In the genomic region with DNA sequence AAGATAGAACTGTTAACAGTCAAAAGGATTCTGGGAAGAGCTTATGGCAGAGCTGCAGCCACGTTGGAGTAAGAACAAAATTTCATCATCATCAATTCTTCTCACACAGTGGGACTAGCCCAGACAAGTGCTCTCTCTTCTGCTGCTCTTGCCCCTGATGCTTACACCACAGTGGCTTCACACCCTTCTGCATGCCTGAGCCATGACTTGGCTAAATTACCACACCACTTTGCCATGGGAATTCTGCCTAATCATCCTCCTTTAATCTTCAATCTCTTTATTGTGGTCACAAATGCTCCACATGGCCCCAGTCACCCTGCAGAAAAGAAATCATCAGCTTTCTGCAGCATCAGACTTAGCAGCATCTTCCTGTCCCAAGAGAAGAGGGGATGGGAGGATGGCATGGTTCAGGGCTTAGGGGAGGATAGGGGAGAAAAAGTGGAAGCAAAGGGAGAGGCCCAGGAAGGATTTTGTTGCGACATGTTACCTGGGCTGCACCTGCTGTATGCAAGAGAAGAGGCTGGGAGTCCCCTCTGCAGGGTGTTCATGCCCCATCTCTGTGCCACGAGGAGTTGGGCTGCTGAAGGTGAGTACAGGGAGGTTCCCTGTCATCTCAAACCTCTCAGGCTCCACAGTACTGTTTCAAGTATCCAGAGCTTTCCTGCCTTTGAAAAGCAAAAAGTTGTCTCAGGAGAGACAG, we compare ENCODE assay signal across 12 cellular contexts. TPM values are rescaled to one million over a fixed set of nuclear protein-coding genes. Genes with fewer than 3 reads are reported as not detected.
A peak's percentile ranks its signal among the peaks of the same experiment; 100 is the strongest.
DNase-seq lines count a peak whose midpoint lies in the region; ATAC-seq and TF ChIP-seq lines count a peak whose summit lies in the region.
"Had no signal": no experiment of that assay in that cellular context is flagged by ENCODE, and none has a peak within 500 bp of the region (broad histone marks: within the 10 kb centered on the region; RNA-seq: fewer than 3 reads in every experiment).

No MANE protein-coding gene starts in this region.

- DNase-seq in activated CD4-positive, alpha-beta T cell treated with anti-CD3 and anti-CD28 coated beads, Interleukin-2, amount 10 ng/mL, durations not matched to agents 7 days and 5 days: no peak
- no peak for DNase-seq in activated CD4-positive, alpha-beta T cell treated with anti-CD3 and anti-CD28 coated beads for 4 hours
- DNase-seq in fibroblast of villous mesenchyme (ENCODE audit: low read depth): peak; percentile 81
- DNase-seq in ureter (ENCODE audit: low spot score): peak; percentile 75
- DNase-seq in superior temporal gyrus (ENCODE audit: extremely low spot score): no peak
- DNase-seq in mesenteric fat pad (ENCODE audit: low spot score): no peak
- DNase-seq: activated CD4-positive, CD25-positive, alpha-beta regulatory T cell treated with anti-CD3 and anti-CD28 coated beads, Interleukin-2, amount 50 U/mL, for 72 hours; activated naive CD8-positive, alpha-beta T cell treated with anti-CD3 and anti-CD28 coated beads, Interleukin-2, amount 10 ng/mL, durations not matched to agents 7 days and 5 days; heart right ventricle had no signal

- H3K36me3 Mint-ChIP-seq in activated CD4-positive, alpha-beta T cell treated with anti-CD3 and anti-CD28 coated beads, Interleukin-2, amount 10 ng/mL, durations not matched to agents 7 days and 5 days (ENCODE audit: low read depth): peaks cover 3% of the 10 kb centered on the region

- H3K27me3 Mint-ChIP-seq in activated CD4-positive, alpha-beta T cell treated with anti-CD3 and anti-CD28 coated beads, Interleukin-2, amount 10 ng/mL, durations not matched to agents 7 days and 5 days: peaks cover 14% of the 10 kb centered on the region

- no peak for TF ChIP-seq CTCF in fibroblast of villous mesenchyme (IDR thresholded peaks at IDR 0.05; ENCODE audit: insufficient read depth, low read depth, low read length)

- no peak overlapping the region for H3K4me3 ChIP-seq in fibroblast of villous mesenchyme (ENCODE audit: low read depth, low read length)
- H3K4me3 ChIP-seq: heart right ventricle had no signal

- CTCF ChIA-PET in activated CD4-positive, alpha-beta T cell treated with anti-CD3 and anti-CD28 coated beads, Interleukin-2, amount 10 ng/mL, durations not matched to agents 7 days and 5 days (lab: Charles Lee): no interaction called here

- peaks cover 13% of the 10 kb centered on the region for H3K4me1 Mint-ChIP-seq in activated CD4-positive, alpha-beta T cell treated with anti-CD3 and anti-CD28 coated beads, Interleukin-2, amount 10 ng/mL, durations not matched to agents 7 days and 5 days

- POLR2A ChIA-PET in activated CD4-positive, alpha-beta T cell treated with anti-CD3 and anti-CD28 coated beads, Interleukin-2, amount 10 ng/mL, durations not matched to agents 7 days and 5 days (lab: Charles Lee): no interaction called here

- ATAC-seq in SK-N-SH treated with all-trans-retinoic acid at 6 μM for 48 hours (peak; percentile 46), GM21737 (IDR thresholded peaks at IDR 0.05; ENCODE audit: unreplicated experiment) (no peak)

- H3K27ac Mint-ChIP-seq in activated CD4-positive, alpha-beta T cell treated with anti-CD3 and anti-CD28 coated beads, Interleukin-2, amount 10 ng/mL, durations not matched to agents 7 days and 5 days: peak overlapping the region; percentile 10
- H3K27ac Mint-ChIP-seq: activated naive CD8-positive, alpha-beta T cell treated with anti-CD3 and anti-CD28 coated beads, Interleukin-2, amount 10 ng/mL, durations not matched to agents 7 days and 5 days had no signal

- no peak overlapping the region for H3K4me3 Mint-ChIP-seq in activated CD4-positive, alpha-beta T cell treated with anti-CD3 and anti-CD28 coated beads, Interleukin-2, amount 10 ng/mL, durations not matched to agents 7 days and 5 days
- H3K4me3 Mint-ChIP-seq: activated naive CD8-positive, alpha-beta T cell treated with anti-CD3 and anti-CD28 coated beads, Interleukin-2, amount 10 ng/mL, durations not matched to agents 7 days and 5 days had no signal

- no peaks in the 10 kb centered on the region for H3K9me3 Mint-ChIP-seq in activated CD4-positive, alpha-beta T cell treated with anti-CD3 and anti-CD28 coated beads, Interleukin-2, amount 10 ng/mL, durations not matched to agents 7 days and 5 days

TF ChIP-seq in SK-N-SH treated with all-trans-retinoic acid at 6 μM for 48 hours, 23 proteins besides CTCF, POLR2A, EP300 and RAD21:
- TF ChIP-seq, protein P1, sequence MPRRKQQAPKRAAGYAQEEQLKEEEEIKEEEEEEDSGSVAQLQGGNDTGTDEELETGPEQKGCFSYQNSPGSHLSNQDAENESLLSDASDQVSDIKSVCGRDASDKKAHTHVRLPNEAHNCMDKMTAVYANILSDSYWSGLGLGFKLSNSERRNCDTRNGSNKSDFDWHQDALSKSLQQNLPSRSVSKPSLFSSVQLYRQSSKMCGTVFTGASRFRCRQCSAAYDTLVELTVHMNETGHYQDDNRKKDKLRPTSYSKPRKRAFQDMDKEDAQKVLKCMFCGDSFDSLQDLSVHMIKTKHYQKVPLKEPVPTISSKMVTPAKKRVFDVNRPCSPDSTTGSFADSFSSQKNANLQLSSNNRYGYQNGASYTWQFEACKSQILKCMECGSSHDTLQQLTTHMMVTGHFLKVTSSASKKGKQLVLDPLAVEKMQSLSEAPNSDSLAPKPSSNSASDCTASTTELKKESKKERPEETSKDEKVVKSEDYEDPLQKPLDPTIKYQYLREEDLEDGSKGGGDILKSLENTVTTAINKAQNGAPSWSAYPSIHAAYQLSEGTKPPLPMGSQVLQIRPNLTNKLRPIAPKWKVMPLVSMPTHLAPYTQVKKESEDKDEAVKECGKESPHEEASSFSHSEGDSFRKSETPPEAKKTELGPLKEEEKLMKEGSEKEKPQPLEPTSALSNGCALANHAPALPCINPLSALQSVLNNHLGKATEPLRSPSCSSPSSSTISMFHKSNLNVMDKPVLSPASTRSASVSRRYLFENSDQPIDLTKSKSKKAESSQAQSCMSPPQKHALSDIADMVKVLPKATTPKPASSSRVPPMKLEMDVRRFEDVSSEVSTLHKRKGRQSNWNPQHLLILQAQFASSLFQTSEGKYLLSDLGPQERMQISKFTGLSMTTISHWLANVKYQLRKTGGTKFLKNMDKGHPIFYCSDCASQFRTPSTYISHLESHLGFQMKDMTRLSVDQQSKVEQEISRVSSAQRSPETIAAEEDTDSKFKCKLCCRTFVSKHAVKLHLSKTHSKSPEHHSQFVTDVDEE (CRISPR knock-in tag; IDR thresholded peaks at IDR 0.05): no peak
- TF ChIP-seq, protein P2, sequence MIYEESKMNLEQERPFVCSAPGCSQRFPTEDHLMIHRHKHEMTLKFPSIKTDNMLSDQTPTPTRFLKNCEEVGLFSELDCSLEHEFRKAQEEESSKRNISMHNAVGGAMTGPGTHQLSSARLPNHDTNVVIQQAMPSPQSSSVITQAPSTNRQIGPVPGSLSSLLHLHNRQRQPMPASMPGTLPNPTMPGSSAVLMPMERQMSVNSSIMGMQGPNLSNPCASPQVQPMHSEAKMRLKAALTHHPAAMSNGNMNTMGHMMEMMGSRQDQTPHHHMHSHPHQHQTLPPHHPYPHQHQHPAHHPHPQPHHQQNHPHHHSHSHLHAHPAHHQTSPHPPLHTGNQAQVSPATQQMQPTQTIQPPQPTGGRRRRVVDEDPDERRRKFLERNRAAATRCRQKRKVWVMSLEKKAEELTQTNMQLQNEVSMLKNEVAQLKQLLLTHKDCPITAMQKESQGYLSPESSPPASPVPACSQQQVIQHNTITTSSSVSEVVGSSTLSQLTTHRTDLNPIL (CRISPR knock-in tag; IDR thresholded peaks at IDR 0.05; ENCODE audit: low read depth): no peak
- TF ChIP-seq ZFP30 (CRISPR knock-in tag; IDR thresholded peaks at IDR 0.05) (no peak), TOX (CRISPR knock-in tag; IDR thresholded peaks at IDR 0.05; ENCODE audit: borderline replicate concordance) (no peak), ZFP3 (CRISPR knock-in tag; IDR thresholded peaks at IDR 0.05) (no peak), GLIS3 (CRISPR knock-in tag; IDR thresholded peaks at IDR 0.05) (no peak), ISL1 (CRISPR knock-in tag; IDR thresholded peaks at IDR 0.05) (no peak)
TF ChIP-seq in SK-N-SH treated with all-trans-retinoic acid at 6 μM for 48 hours: peak in this region for 0.

RNA-seq across cellular contexts. Expression of a gene that starts 9.0 kb away (rescaled TPM):
- not detected for total RNA-seq in activated CD4-positive, alpha-beta T cell treated with anti-CD3 and anti-CD28 coated beads, Interleukin-2, amount 10 ng/mL, durations not matched to agents 7 days and 5 days
- total RNA-seq in fibroblast of villous mesenchyme (not detected in 2 replicates), ureter (not detected), mesenteric fat pad (not detected)
- total RNA-seq: activated naive CD8-positive, alpha-beta T cell treated with anti-CD3 and anti-CD28 coated beads, Interleukin-2, amount 10 ng/mL, durations not matched to agents 7 days and 5 days; H1; heart right ventricle had no signal

RNA-seq across cellular contexts. Expression of a gene that starts 52.7 kb away (rescaled TPM):
- total RNA-seq in activated CD4-positive, alpha-beta T cell treated with anti-CD3 and anti-CD28 coated beads, Interleukin-2, amount 10 ng/mL, durations not matched to agents 7 days and 5 days: under 1 TPM; 0.05 to 0.06 TPM
- total RNA-seq in fibroblast of villous mesenchyme: under 0.01 TPM in 1 of 2 replicates, not detected in the other
- not detected for total RNA-seq in ureter
- 1.1 TPM for total RNA-seq in mesenteric fat pad

RNA-seq across cellular contexts. Expression of a gene that starts 56.0 kb away (rescaled TPM):
- not detected for total RNA-seq in activated CD4-positive, alpha-beta T cell treated with anti-CD3 and anti-CD28 coated beads, Interleukin-2, amount 10 ng/mL, durations not matched to agents 7 days and 5 days
- not detected in 2 replicates for total RNA-seq in fibroblast of villous mesenchyme
- not detected for total RNA-seq in ureter
- total RNA-seq in mesenteric fat pad: not detected
- total RNA-seq: activated naive CD8-positive, alpha-beta T cell treated with anti-CD3 and anti-CD28 coated beads, Interleukin-2, amount 10 ng/mL, durations not matched to agents 7 days and 5 days; H1; heart right ventricle had no signal

Comparison
In these comparisons a context has a peak if more than half of its experiments do, and no peak if none do; other contexts are left out.
1. DNase-seq: peak in fibroblast of villous mesenchyme (single experiment) and ureter (single experiment); none in activated CD4-positive, alpha-beta T cell treated with anti-CD3 and anti-CD28 coated beads, Interleukin-2, amount 10 ng/mL, durations not matched to agents 7 days and 5 days (single experiment), activated CD4-positive, alpha-beta T cell treated with anti-CD3 and anti-CD28 coated beads for 4 hours (0 of 2), superior temporal gyrus (single experiment) and mesenteric fat pad (single experiment).